In genomic region chr16:83898463-83899271, GRCh38 we compare ENCODE assay signal across 8 cellular contexts. TPM values are rescaled to one million over a fixed set of nuclear protein-coding genes. Genes with fewer than 3 reads are reported as not detected.
A peak's percentile ranks its signal among the peaks of the same experiment; 100 is the strongest.
DNase-seq lines count a peak whose midpoint lies in the region; ATAC-seq and TF ChIP-seq lines count a peak whose summit lies in the region.

Gene MLYCD, plus strand, starts transcription at chr16:83899115. Its CDS starts 30 bp downstream, at chr16:83899145.

- 5 to 10% methylated on average over 38 to 69 of the region's 69 CpGs for WGBS in lung, 2 donors

- TF ChIP-seq CTCF in lung (IDR thresholded peaks at IDR 0.05; ENCODE audit: control extremely low read depth, extremely low read depth), result no peak

- DNase-seq in AG20443 (ENCODE audit: low spot score) (peak; percentile 98), NCI-H526 treated with DMSO at 0.1 percent for 48 hours (lab: John Stamatoyannopoulos, UW) (peak; percentile 23), ecto neural progenitor cell (ENCODE audit: low spot score) (peak; percentile 90), lung (ENCODE audit: low spot score) (peak; percentile 84)
- peak; percentile 78 for DNase-seq in activated CD4-positive, alpha-beta memory T cell treated with anti-CD3 and anti-CD28 coated beads, Interleukin-2, amount 10 ng/mL, durations not matched to agents 7 days and 5 days
- peak; percentile 42 to 60 (median 52) for DNase-seq in stimulated activated CD4-positive, alpha-beta T cell treated with anti-CD3 and anti-CD28 coated beads, TNF-alpha, amount 100 ng/mL, for 24 hours (ENCODE audit: low read depth in 3 of 3)

- ATAC-seq in GM18870 (IDR thresholded peaks at IDR 0.05; ENCODE audit: unreplicated experiment) (peak; percentile 62), HG03097 (IDR thresholded peaks at IDR 0.05; ENCODE audit: low FRiP score, unreplicated experiment) (peak; percentile 78), lung (ENCODE audit: insufficient read depth, low FRiP score) (peak; percentile 95)

- peaks cover 8% of the 10 kb centered on the region for H3K27me3 Mint-ChIP-seq in activated CD4-positive, alpha-beta memory T cell treated with anti-CD3 and anti-CD28 coated beads, Interleukin-2, amount 10 ng/mL, durations not matched to agents 7 days and 5 days

- peaks cover 3 to 22% of the 10 kb centered on the region in 2 donors for H3K4me1 ChIP-seq in lung (ENCODE audit: control insufficient read depth in 2 of 2, insufficient read depth in 2 of 2, low read length in 2 of 2)

- CTCF ChIA-PET in activated CD4-positive, alpha-beta memory T cell treated with anti-CD3 and anti-CD28 coated beads, Interleukin-2, amount 10 ng/mL, durations not matched to agents 7 days and 5 days (lab: Charles Lee), result interaction anchor here (0.8 kb wide), 1 partner anchor 72 kb away, joined by 4 read pairs; no protein-coding TSS in a partner anchor

- peaks cover 27% of the 10 kb centered on the region for H3K4me1 Mint-ChIP-seq in activated CD4-positive, alpha-beta memory T cell treated with anti-CD3 and anti-CD28 coated beads, Interleukin-2, amount 10 ng/mL, durations not matched to agents 7 days and 5 days

- POLR2A ChIA-PET in activated CD4-positive, alpha-beta memory T cell treated with anti-CD3 and anti-CD28 coated beads, Interleukin-2, amount 10 ng/mL, durations not matched to agents 7 days and 5 days (lab: Charles Lee), result interaction anchor here (0.8 to 1.0 kb wide), 3 partner anchors 77 to 246 kb away, joined by 3 to 7 read pairs (median 4); partner anchors contain the start of genes DNAAF1, HSDL1 and MBTPS1

- peak within 1 kb of the TSS; percentile 41 for H3K27ac Mint-ChIP-seq in activated CD4-positive, alpha-beta memory T cell treated with anti-CD3 and anti-CD28 coated beads, Interleukin-2, amount 10 ng/mL, durations not matched to agents 7 days and 5 days

- H3K27ac ChIP-seq in lung (ENCODE audit: low read depth in 1 of 2, low read length in 1 of 2), result peak within 1 kb of the TSS; percentile 95 to 99

- H3K27me3 ChIP-seq in lung (ENCODE audit: control insufficient read depth, insufficient read depth), result no peaks in the 10 kb centered on the region

- no peaks in the 10 kb centered on the region for H3K9me3 Mint-ChIP-seq in activated CD4-positive, alpha-beta memory T cell treated with anti-CD3 and anti-CD28 coated beads, Interleukin-2, amount 10 ng/mL, durations not matched to agents 7 days and 5 days

- peak within 1 kb of the TSS; percentile 99 for H3K4me3 Mint-ChIP-seq in activated CD4-positive, alpha-beta memory T cell treated with anti-CD3 and anti-CD28 coated beads, Interleukin-2, amount 10 ng/mL, durations not matched to agents 7 days and 5 days

- H3K9me3 ChIP-seq in lung (ENCODE audit: control insufficient read depth in 2 of 2, insufficient read depth in 1 of 2, low read length in 1 of 2), result no peaks in the 10 kb centered on the region

- peaks cover 0 to 2% of the 10 kb centered on the region in 2 donors for H3K36me3 ChIP-seq in lung (ENCODE audit: control insufficient read depth in 2 of 2, insufficient read depth in 2 of 2, low read length in 2 of 2)

- peak within 1 kb of the TSS; percentile 83 for H3K4me3 ChIP-seq in lung

- H3K36me3 Mint-ChIP-seq in activated CD4-positive, alpha-beta memory T cell treated with anti-CD3 and anti-CD28 coated beads, Interleukin-2, amount 10 ng/mL, durations not matched to agents 7 days and 5 days (ENCODE audit: low read depth), result no peaks in the 10 kb centered on the region

RNA-seq across cellular contexts. Expression of gene MLYCD, which starts in this region (rescaled TPM):
- total RNA-seq in activated CD4-positive, alpha-beta memory T cell treated with anti-CD3 and anti-CD28 coated beads, Interleukin-2, amount 10 ng/mL, durations not matched to agents 7 days and 5 days, result 1 to 10 TPM; 3.5 to 4.0 TPM
- 1 to 10 TPM; 6.0 to 9.1 TPM for total RNA-seq in lung
- polyA plus RNA-seq in lung, result 1 to 10 TPM; 2.0 to 3.7 TPM

Comparison
In these comparisons a context has a peak if more than half of its experiments do, and no peak if none do; other contexts are left out.
1. Peak in every context shown above with its lines: DNase-seq, ATAC-seq, H3K4me3 ChIP-seq and H3K27ac ChIP-seq.
2. DNase-seq: peak in every context shown above with its lines; median percentile 98 in AG20443; 90 in ecto neural progenitor cell; 84 in lung; 78 in activated CD4-positive, alpha-beta memory T cell treated with anti-CD3 and anti-CD28 coated beads, Interleukin-2, amount 10 ng/mL, durations not matched to agents 7 days and 5 days; 52 in stimulated activated CD4-positive, alpha-beta T cell treated with anti-CD3 and anti-CD28 coated beads, TNF-alpha, amount 100 ng/mL, for 24 hours; 23 in NCI-H526 treated with DMSO at 0.1 percent for 48 hours.